In the genomic region with DNA sequence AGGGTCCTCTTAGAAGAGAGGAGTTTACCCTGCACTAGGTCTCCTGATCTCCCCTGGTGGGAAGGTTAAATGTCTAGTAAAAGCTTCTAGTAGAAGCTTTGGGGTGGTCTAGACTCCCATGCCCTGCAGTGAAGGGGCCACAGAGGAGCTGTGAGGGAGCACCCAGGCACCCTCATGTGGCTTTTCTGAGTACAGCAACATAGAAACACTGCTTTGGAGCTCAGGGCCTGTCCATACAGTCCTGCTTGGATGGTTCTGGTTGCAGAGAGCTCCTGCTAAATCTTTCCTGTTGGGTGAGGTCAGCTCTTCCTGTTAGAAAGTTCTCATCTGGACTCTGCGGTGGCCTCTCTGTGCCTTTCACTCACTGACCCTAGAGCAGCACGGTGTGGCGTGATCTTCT, we compare ENCODE assay signal across 11 cellular contexts.
DNase-seq lines count a peak whose midpoint lies in the region; ATAC-seq and TF ChIP-seq lines count a peak whose summit lies in the region.
"Had no signal": no experiment of that assay in that cellular context is flagged by ENCODE, and none has a peak within 500 bp of the region (broad histone marks: within the 10 kb centered on the region; RNA-seq: fewer than 3 reads in every experiment).

No MANE protein-coding gene starts in this region.

- peak; percentile 40 for DNase-seq in COLO829 (ENCODE audit: low spot score)
- peak; percentile 30 for DNase-seq in HEK293T (ENCODE audit: extremely low spot score)
- DNase-seq in left kidney (ENCODE audit: low read depth, low spot score): peak; percentile 40
- DNase-seq in GM03348 (ENCODE audit: low spot score): no peak
- DNase-seq in T-helper 2 cell: no peak
- DNase-seq in T1000 (lab: John Stamatoyannopoulos, UW): no peak
- DNase-seq: dorsolateral prefrontal cortex, small intestine had no signal

- CTCF ChIA-PET in HEK293T (lab: Yijun Ruan, JAX): interaction anchor here (0.6 to 1.7 kb wide), 3 partner anchors 10 to 135 kb away, joined by 3 to 5 read pairs (median 3); no protein-coding TSS in a partner anchor

- POLR2A ChIA-PET in HEK293T (lab: Yijun Ruan, JAX): no interaction called here

- no peak for ATAC-seq in GM18861 (IDR thresholded peaks at IDR 0.05; ENCODE audit: unreplicated experiment)
- ATAC-seq: stimulated activated memory B cell treated with anti-CD40 and anti-IgM and Interleukin-4, amounts not matched to agents 10 μg/mL and 1 μg/mL and 100 μg/mL, for 72 hours had no signal

- H3K27ac ChIP-seq in angular gyrus (ENCODE audit: low read depth, low read length): peak overlapping the region; percentile 23

TF ChIP-seq in HEK293T, 16 proteins besides CTCF, POLR2A, EP300 and RAD21:
- TF ChIP-seq TARDBP (IDR thresholded peaks at IDR 0.05) (no peak), FOXA1 (IDR thresholded peaks at IDR 0.05) (no peak), SP1 (IDR thresholded peaks at IDR 0.05) (no peak), NFRKB (IDR thresholded peaks at IDR 0.05) (no peak), ARNT (IDR thresholded peaks at IDR 0.05) (no peak), CTBP1 (IDR thresholded peaks at IDR 0.05; ENCODE audit: borderline replicate concordance) (no peak), FOXK2 (IDR thresholded peaks at IDR 0.05) (no peak)

Comparison
In these comparisons a context has a peak if more than half of its experiments do, and no peak if none do; other contexts are left out.
1. DNase-seq: peak in COLO829 (single experiment), HEK293T (single experiment) and left kidney (single experiment); none in GM03348 (single experiment), T-helper 2 cell (0 of 5) and T1000 (single experiment).